In the genomic region with DNA sequence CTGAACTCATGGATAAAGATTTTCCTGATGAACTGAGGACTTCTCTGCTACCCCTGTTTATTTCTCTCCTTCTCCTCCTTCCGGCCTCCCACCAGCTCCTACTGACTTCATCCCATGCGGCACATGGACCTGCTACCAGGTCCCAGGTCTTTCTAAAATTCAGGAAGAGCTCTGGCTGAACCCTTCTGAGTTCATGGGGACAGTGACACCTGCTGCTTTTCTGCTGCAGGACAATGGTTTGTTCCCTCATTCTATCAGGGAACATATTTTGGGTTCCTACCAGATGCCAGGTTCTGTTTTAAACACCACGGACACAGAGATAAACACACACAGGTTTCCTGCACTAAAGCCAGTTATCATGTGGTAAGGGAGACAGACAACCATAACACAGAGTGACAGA, we compare ENCODE assay signal across 1 cellular context.
TF ChIP-seq lines count a peak whose summit lies in the region.

No MANE protein-coding gene starts in this region.

TF ChIP-seq in HEK293, 187 proteins besides CTCF, POLR2A, EP300 and RAD21 (continued from another document):
- TF ChIP-seq, protein P1, sequence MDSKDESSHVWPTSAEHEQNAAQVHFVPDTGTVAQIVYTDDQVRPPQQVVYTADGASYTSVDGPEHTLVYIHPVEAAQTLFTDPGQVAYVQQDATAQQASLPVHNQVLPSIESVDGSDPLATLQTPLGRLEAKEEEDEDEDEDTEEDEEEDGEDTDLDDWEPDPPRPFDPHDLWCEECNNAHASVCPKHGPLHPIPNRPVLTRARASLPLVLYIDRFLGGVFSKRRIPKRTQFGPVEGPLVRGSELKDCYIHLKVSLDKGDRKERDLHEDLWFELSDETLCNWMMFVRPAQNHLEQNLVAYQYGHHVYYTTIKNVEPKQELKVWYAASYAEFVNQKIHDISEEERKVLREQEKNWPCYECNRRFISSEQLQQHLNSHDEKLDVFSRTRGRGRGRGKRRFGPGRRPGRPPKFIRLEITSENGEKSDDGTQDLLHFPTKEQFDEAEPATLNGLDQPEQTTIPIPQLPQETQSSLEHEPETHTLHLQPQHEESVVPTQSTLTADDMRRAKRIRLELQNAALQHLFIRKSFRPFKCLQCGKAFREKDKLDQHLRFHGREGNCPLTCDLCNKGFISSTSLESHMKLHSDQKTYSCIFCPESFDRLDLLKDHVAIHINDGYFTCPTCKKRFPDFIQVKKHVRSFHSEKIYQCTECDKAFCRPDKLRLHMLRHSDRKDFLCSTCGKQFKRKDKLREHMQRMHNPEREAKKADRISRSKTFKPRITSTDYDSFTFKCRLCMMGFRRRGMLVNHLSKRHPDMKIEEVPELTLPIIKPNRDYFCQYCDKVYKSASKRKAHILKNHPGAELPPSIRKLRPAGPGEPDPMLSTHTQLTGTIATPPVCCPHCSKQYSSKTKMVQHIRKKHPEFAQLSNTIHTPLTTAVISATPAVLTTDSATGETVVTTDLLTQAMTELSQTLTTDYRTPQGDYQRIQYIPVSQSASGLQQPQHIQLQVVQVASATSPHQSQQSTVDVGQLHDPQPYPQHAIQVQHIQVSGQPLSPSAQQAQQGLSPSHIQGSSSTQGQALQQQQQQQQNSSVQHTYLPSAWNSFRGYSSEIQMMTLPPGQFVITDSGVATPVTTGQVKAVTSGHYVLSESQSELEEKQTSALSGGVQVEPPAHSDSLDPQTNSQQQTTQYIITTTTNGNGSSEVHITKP (tag by site-specific recombination; IDR thresholded peaks at IDR 0.05), result peak; percentile 37; the same call in 1 of the 2 replicates
- no peak for TF ChIP-seq ZNF114 (tag by site-specific recombination; IDR thresholded peaks at IDR 0.05)
- TF ChIP-seq ZNF10 (tag by site-specific recombination; IDR thresholded peaks at IDR 0.05), result peak; percentile 2; the same call in 1 of the 2 replicates
- no peak for TF ChIP-seq ZNF138 (tag by site-specific recombination; IDR thresholded peaks at IDR 0.05; ENCODE audit: borderline replicate concordance)
